In genomic region chr1:87327362-87328120, GRCh38 we compare ENCODE assay signal across 8 cellular contexts. TPM values are rescaled to one million over a fixed set of nuclear protein-coding genes. Genes with fewer than 3 reads are reported as not detected.
DNase-seq lines count a peak whose midpoint lies in the region; ATAC-seq and TF ChIP-seq lines count a peak whose summit lies in the region.

No MANE protein-coding gene starts in this region.

- ATAC-seq in stimulated activated memory B cell treated with anti-CD40 and anti-IgM and Interleukin-4, amounts not matched to agents 10 μg/mL and 1 μg/mL and 100 μg/mL, for 72 hours, result no peak
- ATAC-seq in HG03108 (IDR thresholded peaks at IDR 0.05; ENCODE audit: unreplicated experiment), result no peak
- ATAC-seq in GM21515 (IDR thresholded peaks at IDR 0.05; ENCODE audit: unreplicated experiment), result no peak
- ATAC-seq in HG03139 (IDR thresholded peaks at IDR 0.05; ENCODE audit: unreplicated experiment), result no peak

- H3K36me3 Mint-ChIP-seq in activated CD4-positive, alpha-beta memory T cell treated with anti-CD3 and anti-CD28 coated beads, Interleukin-2, amount 10 ng/mL, durations not matched to agents 7 days and 5 days (ENCODE audit: low read depth), result peaks cover 15% of the 10 kb centered on the region
- H3K36me3 Mint-ChIP-seq in stimulated activated memory B cell treated with anti-CD40 and anti-IgM and Interleukin-4, amounts not matched to agents 10 μg/mL and 1 μg/mL and 100 μg/mL, for 72 hours, result peaks cover 7% of the 10 kb centered on the region

- H3K27ac Mint-ChIP-seq in activated CD4-positive, alpha-beta memory T cell treated with anti-CD3 and anti-CD28 coated beads, Interleukin-2, amount 10 ng/mL, durations not matched to agents 7 days and 5 days, result peak overlapping the region; percentile 55
- H3K27ac Mint-ChIP-seq in stimulated activated memory B cell treated with anti-CD40 and anti-IgM and Interleukin-4, amounts not matched to agents 10 μg/mL and 1 μg/mL and 100 μg/mL, for 72 hours, result peak overlapping the region; percentile 87

- H3K4me3 ChIP-seq in HEK293 (ENCODE audit: low read depth, low read length), result peak overlapping the region; percentile 73
- peak overlapping the region; percentile 82 for H3K4me3 ChIP-seq in iPS-11a (ENCODE audit: low read depth, low read length)

- CTCF ChIA-PET in HEK293 (lab: Yijun Ruan, JAX), result interaction anchor here (0.5 to 1.3 kb wide), 5 partner anchors 34 to 867 kb away, joined by 3 to 5 read pairs (median 3); no protein-coding TSS in a partner anchor
- CTCF ChIA-PET in activated CD4-positive, alpha-beta memory T cell treated with anti-CD3 and anti-CD28 coated beads, Interleukin-2, amount 10 ng/mL, durations not matched to agents 7 days and 5 days (lab: Charles Lee), result interaction anchor here (1.6 kb wide), 2 partner anchors 123 to 625 kb away, joined by 5 to 8 read pairs; no protein-coding TSS in a partner anchor

- peaks cover 5% of the 10 kb centered on the region for H3K27me3 Mint-ChIP-seq in activated CD4-positive, alpha-beta memory T cell treated with anti-CD3 and anti-CD28 coated beads, Interleukin-2, amount 10 ng/mL, durations not matched to agents 7 days and 5 days
- no peaks in the 10 kb centered on the region for H3K27me3 Mint-ChIP-seq in stimulated activated memory B cell treated with anti-CD40 and anti-IgM and Interleukin-4, amounts not matched to agents 10 μg/mL and 1 μg/mL and 100 μg/mL, for 72 hours

- peak overlapping the region; percentile 89 for H3K4me3 Mint-ChIP-seq in activated CD4-positive, alpha-beta memory T cell treated with anti-CD3 and anti-CD28 coated beads, Interleukin-2, amount 10 ng/mL, durations not matched to agents 7 days and 5 days
- peak overlapping the region; percentile 88 for H3K4me3 Mint-ChIP-seq in stimulated activated memory B cell treated with anti-CD40 and anti-IgM and Interleukin-4, amounts not matched to agents 10 μg/mL and 1 μg/mL and 100 μg/mL, for 72 hours

- TF ChIP-seq CTCF in HEK293 (tag by site-specific recombination; IDR thresholded peaks at IDR 0.05), result no peak

- H3K9me3 Mint-ChIP-seq in activated CD4-positive, alpha-beta memory T cell treated with anti-CD3 and anti-CD28 coated beads, Interleukin-2, amount 10 ng/mL, durations not matched to agents 7 days and 5 days, result no peaks in the 10 kb centered on the region
- no peaks in the 10 kb centered on the region for H3K9me3 Mint-ChIP-seq in stimulated activated memory B cell treated with anti-CD40 and anti-IgM and Interleukin-4, amounts not matched to agents 10 μg/mL and 1 μg/mL and 100 μg/mL, for 72 hours

- no peak for DNase-seq in activated CD4-positive, alpha-beta memory T cell treated with anti-CD3 and anti-CD28 coated beads, Interleukin-2, amount 10 ng/mL, durations not matched to agents 7 days and 5 days
- DNase-seq in MV-4-11 (lab: John Stamatoyannopoulos, UW), result no peak

- H3K27ac ChIP-seq in HEK293 (ENCODE audit: extremely low read depth, low read depth, low read length), result peak overlapping the region; percentile 97

- H3K9me3 ChIP-seq in HEK293 (ENCODE audit: control insufficient read depth, insufficient read depth, low read depth, low read length), result no peaks in the 10 kb centered on the region

- POLR2A ChIA-PET in HEK293 (lab: Yijun Ruan, JAX), result interaction anchor here (0.9 to 2.1 kb wide), 7 partner anchors 12 to 626 kb away, joined by 3 to 14 read pairs (median 3); no protein-coding TSS in a partner anchor
- POLR2A ChIA-PET in activated CD4-positive, alpha-beta memory T cell treated with anti-CD3 and anti-CD28 coated beads, Interleukin-2, amount 10 ng/mL, durations not matched to agents 7 days and 5 days (lab: Charles Lee), result interaction anchor here (0.6 to 3.8 kb wide), 7 partner anchors 8 to 626 kb away, joined by 3 to 31 read pairs (median 4); no protein-coding TSS in a partner anchor

- H3K4me1 ChIP-seq in HEK293 (ENCODE audit: control insufficient read depth, insufficient read depth, low read length), result peaks cover 13% of the 10 kb centered on the region; the same call in 1 of the 2 replicates

- H3K4me1 Mint-ChIP-seq in activated CD4-positive, alpha-beta memory T cell treated with anti-CD3 and anti-CD28 coated beads, Interleukin-2, amount 10 ng/mL, durations not matched to agents 7 days and 5 days, result peaks cover 20% of the 10 kb centered on the region
- peaks cover 31% of the 10 kb centered on the region for H3K4me1 Mint-ChIP-seq in stimulated activated memory B cell treated with anti-CD40 and anti-IgM and Interleukin-4, amounts not matched to agents 10 μg/mL and 1 μg/mL and 100 μg/mL, for 72 hours

- peaks cover 0 to 6% of the 10 kb centered on the region in 2 experiments; a peak in 1 of 3 replicates for H3K36me3 ChIP-seq in HEK293 (ENCODE audit: control insufficient read depth in 2 of 2, insufficient read depth in 1 of 2, low read length in 2 of 2)

TF ChIP-seq in HEK293, 187 proteins besides CTCF, POLR2A, EP300 and RAD21:
- TF ChIP-seq ZNF362 (tag by site-specific recombination; IDR thresholded peaks at IDR 0.05), result no peak
- TF ChIP-seq ZBTB44 (tag by site-specific recombination; IDR thresholded peaks at IDR 0.05), result 0 out of 2 replicates have a peak, but pooled peaks have one; percentile 10
- TF ChIP-seq ZNF274 (IDR thresholded peaks at IDR 0.05; ENCODE audit: low read length), result no peak
- no peak for TF ChIP-seq ZNF274 (tag by site-specific recombination; IDR thresholded peaks at IDR 0.05; ENCODE audit: borderline replicate concordance)
- no peak for TF ChIP-seq ZNF202 (tag by site-specific recombination; IDR thresholded peaks at IDR 0.05; ENCODE audit: borderline replicate concordance)
- TF ChIP-seq WT1 (tag by site-specific recombination; IDR thresholded peaks at IDR 0.05), result peak; percentile 82
- TF ChIP-seq ZNF610 (tag by site-specific recombination; IDR thresholded peaks at IDR 0.05; ENCODE audit: borderline replicate concordance), result no peak
- no peak for TF ChIP-seq ZNF571 (tag by site-specific recombination; IDR thresholded peaks at IDR 0.05)
- peak; percentile 94 for TF ChIP-seq ZNF664 (tag by site-specific recombination; IDR thresholded peaks at IDR 0.05)
- TF ChIP-seq SP7 (tag by site-specific recombination; IDR thresholded peaks at IDR 0.05), result no peak
- peak; percentile 76; the same call in 1 of the 2 replicates for TF ChIP-seq ZNF335 (tag by site-specific recombination; conservative IDR thresholded peaks at IDR 0.05)
- no peak for TF ChIP-seq ZNF155 (tag by site-specific recombination; IDR thresholded peaks at IDR 0.05)
- no peak for TF ChIP-seq ZNF624 (tag by site-specific recombination; IDR thresholded peaks at IDR 0.05)
- TF ChIP-seq GLIS2 (tag by site-specific recombination; IDR thresholded peaks at IDR 0.05), result no peak

RNA-seq across cellular contexts. Expression of gene LMO4, which starts 1.1 kb away (rescaled TPM):
- 10 to 100 TPM; 52.8 to 54.3 TPM for total RNA-seq in activated CD4-positive, alpha-beta memory T cell treated with anti-CD3 and anti-CD28 coated beads, Interleukin-2, amount 10 ng/mL, durations not matched to agents 7 days and 5 days
